Comparison of ENCODE assay signal across 13 cellular contexts in the genomic region with DNA sequence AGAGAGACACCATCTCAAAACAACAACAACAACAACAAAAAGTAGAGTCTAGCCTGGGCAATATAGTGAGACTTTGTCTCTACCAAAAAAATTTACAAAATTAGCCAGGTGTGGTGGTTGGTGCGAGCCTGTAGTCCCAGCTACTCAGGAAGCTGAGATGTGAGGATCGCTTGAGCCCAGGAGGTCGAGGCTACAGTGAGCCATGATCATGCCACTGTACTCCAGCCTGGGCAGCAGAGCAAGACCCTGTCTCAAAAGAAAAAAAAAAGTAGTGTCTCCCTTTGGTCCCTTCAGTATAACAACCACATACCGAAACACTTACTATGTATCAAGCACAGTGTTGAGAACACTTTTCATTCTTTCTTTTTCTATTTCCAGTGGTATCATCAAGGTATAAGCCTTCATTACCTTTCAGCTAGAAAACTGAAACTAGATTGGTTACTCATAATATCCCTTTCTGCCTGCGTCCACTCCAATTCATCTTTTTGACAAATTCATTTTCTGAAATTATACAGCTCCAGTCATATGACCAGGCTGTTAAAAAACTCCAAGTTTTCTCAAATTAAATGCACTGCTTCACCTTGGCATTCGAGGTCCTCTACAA. TPM values are rescaled to one million over a fixed set of nuclear protein-coding genes. Genes with fewer than 3 reads are reported as not detected.
DNase-seq lines count a peak whose midpoint lies in the region; ATAC-seq and TF ChIP-seq lines count a peak whose summit lies in the region.
"Had no signal": no experiment of that assay in that cellular context is flagged by ENCODE, and none has a peak within 500 bp of the region (broad histone marks: within the 10 kb centered on the region; RNA-seq: fewer than 3 reads in every experiment).

No MANE protein-coding gene starts in this region.

- TF ChIP-seq CTCF in natural killer cell (IDR thresholded peaks at IDR 0.05) (no peak), tibial artery (IDR thresholded peaks at IDR 0.05) (no peak)

- H3K79me2 ChIP-seq in trophoblast cell (ENCODE audit: control insufficient read depth, insufficient read depth, low read length, poor library complexity), result no peaks in the 10 kb centered on the region

- peak overlapping the region; percentile 17 to 58 for H3K27ac Mint-ChIP-seq in natural killer cell
- H3K27ac Mint-ChIP-seq in CD4-positive, alpha-beta memory T cell, result peak overlapping the region in 3 of 7 donors; percentile 32 to 72 (median 35)

- intact Hi-C loops in natural killer cell (cut with micrococcal nuclease), result no loop called here
- intact Hi-C loops in CD4-positive, alpha-beta memory T cell (cut with micrococcal nuclease), result no loop called here
- intact Hi-C loops in tibial artery (cut with DNase I; ENCODE audit: low total_unique reads), result no loop called here

- no peaks in the 10 kb centered on the region for H3K79me1 ChIP-seq in trophoblast cell (ENCODE audit: low read length)

- no peak overlapping the region for H4K8ac ChIP-seq in trophoblast cell (ENCODE audit: low read depth, low read length)

- POLR2A ChIA-PET in CD4-positive, alpha-beta memory T cell (lab: Charles Lee; ENCODE audit: partially characterized antibody), result interaction anchor here (0.9 kb wide), 1 partner anchor 23 kb away, joined by 4 read pairs; no protein-coding TSS in a partner anchor

- no peak overlapping the region for H3K14ac ChIP-seq in trophoblast cell (ENCODE audit: low read length)

- no CpG with 5 or more reads among the region's 6 CpGs for WGBS in trophoblast cell (ENCODE audit: extremely low coverage, insufficient coverage, insufficient read length)

- H3K4me3 ChIP-seq in CD4-positive, alpha-beta memory T cell (ENCODE audit: low read length in 2 of 2), result no peak overlapping the region
- no peak overlapping the region for H3K4me3 ChIP-seq in tibial artery
- no peak overlapping the region for H3K4me3 ChIP-seq in trophoblast cell (ENCODE audit: low read depth, low read length)
- H3K4me3 ChIP-seq: left ventricle myocardium inferior had no signal

- CTCF ChIA-PET in CD4-positive, alpha-beta memory T cell (lab: Charles Lee; ENCODE audit: partially characterized antibody), result no interaction called here

- no peak overlapping the region for H2BK12ac ChIP-seq in trophoblast cell (ENCODE audit: low read length)

- H3K4me1 Mint-ChIP-seq in natural killer cell, result peaks cover 44% of the 10 kb centered on the region in 2 donors
- peaks cover 40 to 69% (median 54%) of the 10 kb centered on the region in 4 donors for H3K4me1 Mint-ChIP-seq in CD4-positive, alpha-beta memory T cell

- no peaks in the 10 kb centered on the region for H3K27me3 ChIP-seq in CD4-positive, alpha-beta memory T cell (ENCODE audit: insufficient read depth, low read length)
- H3K27me3 ChIP-seq in tibial artery (no peaks in the 10 kb centered on the region), trophoblast cell (ENCODE audit: insufficient read depth, low read length) (no peaks in the 10 kb centered on the region)

- H2AK5ac ChIP-seq in trophoblast cell (ENCODE audit: low read length), result no peak overlapping the region

- no peak overlapping the region for H3K18ac ChIP-seq in trophoblast cell (ENCODE audit: low read length)

- no peaks in the 10 kb centered on the region for H3K36me3 ChIP-seq in CD4-positive, alpha-beta memory T cell (ENCODE audit: insufficient read depth, low read length)
- H3K36me3 ChIP-seq in tibial artery, result no peaks in the 10 kb centered on the region
- H3K36me3 ChIP-seq in trophoblast cell (ENCODE audit: control insufficient read depth in 1 of 2, insufficient read depth in 2 of 2, low read length in 2 of 2), result peaks cover 4 to 6% of the 10 kb centered on the region in 2 experiments

- peaks cover 0 to 18% of the 10 kb centered on the region in 2 donors for H3K27me3 Mint-ChIP-seq in natural killer cell (ENCODE audit: low read depth in 2 of 2)
- H3K27me3 Mint-ChIP-seq in CD4-positive, alpha-beta memory T cell, result no peaks in the 10 kb centered on the region

- no peak overlapping the region for H2BK5ac ChIP-seq in trophoblast cell (ENCODE audit: low read depth, low read length, poor library complexity)

- H4K12ac ChIP-seq in trophoblast cell (ENCODE audit: low read depth, low read length), result no peak overlapping the region

- H3K4me2 ChIP-seq in trophoblast cell (ENCODE audit: low read length), result no peak overlapping the region

- H3K36me3 Mint-ChIP-seq in natural killer cell, result no peaks in the 10 kb centered on the region
- peaks cover 4 to 36% of the 10 kb centered on the region in 2 donors for H3K36me3 Mint-ChIP-seq in CD4-positive, alpha-beta memory T cell

- no peak overlapping the region for H2BK120ac ChIP-seq in trophoblast cell (ENCODE audit: insufficient read depth, low read length, poor library complexity)

- no peak overlapping the region for H3K9ac ChIP-seq in trophoblast cell (ENCODE audit: low read length)

- H3K4me3 Mint-ChIP-seq in natural killer cell, result no peak overlapping the region
- peak overlapping the region in 2 of 8 donors; percentile 53 to 59 for H3K4me3 Mint-ChIP-seq in CD4-positive, alpha-beta memory T cell

- no peak overlapping the region for H3K27ac ChIP-seq in CD4-positive, alpha-beta memory T cell (ENCODE audit: low read depth, low read length)
- no peak overlapping the region for H3K27ac ChIP-seq in tibial artery
- no peak overlapping the region for H3K27ac ChIP-seq in trophoblast cell (ENCODE audit: low read depth, low read length)
- H3K27ac ChIP-seq: 22Rv1, left ventricle myocardium inferior had no signal

- H4K91ac ChIP-seq in trophoblast cell (ENCODE audit: low read depth, low read length), result no peak overlapping the region

- no peak overlapping the region for H3K23ac ChIP-seq in trophoblast cell (ENCODE audit: low read length)

- no peak for DNase-seq in activated CD4-positive, CD25-positive, alpha-beta regulatory T cell treated with anti-CD3 and anti-CD28 coated beads, Interleukin-2, amount 50 U/mL, for 72 hours
- DNase-seq in natural killer cell (no peak), tibial artery (no peak), trophoblast cell (no peak)
- no peak for DNase-seq in CD4-positive, alpha-beta memory T cell
- DNase-seq: central memory CD4-positive, alpha-beta T cell; HCEC 1CT; left ventricle myocardium inferior; stimulated activated CD4-positive, alpha-beta T cell treated with anti-CD3 and anti-CD28 coated beads, Interleukin-2, amount 100 ng/mL, for 24 hours had no signal

- ATAC-seq in activated CD4-positive, CD25-positive, alpha-beta regulatory T cell treated with anti-CD3 and anti-CD28 coated beads, Interleukin-2, amount 50 U/mL, for 24 hours, result peak; percentile 85 to 97
- ATAC-seq in GM21576 (IDR thresholded peaks at IDR 0.05; ENCODE audit: unreplicated experiment), result peak; percentile 83
- peak; percentile 93 for ATAC-seq in HG03139 (IDR thresholded peaks at IDR 0.05; ENCODE audit: unreplicated experiment)
- ATAC-seq in natural killer cell, result no peak

- no peaks in the 10 kb centered on the region for H3K9me3 Mint-ChIP-seq in natural killer cell
- no peaks in the 10 kb centered on the region for H3K9me3 Mint-ChIP-seq in CD4-positive, alpha-beta memory T cell

- H3K4me1 ChIP-seq in CD4-positive, alpha-beta memory T cell (ENCODE audit: insufficient read depth, low read length), result peaks cover 61% of the 10 kb centered on the region
- H3K4me1 ChIP-seq in tibial artery (no peaks in the 10 kb centered on the region), trophoblast cell (ENCODE audit: control insufficient read depth in 1 of 2, insufficient read depth in 2 of 2, low read length in 2 of 2) (no peaks in the 10 kb centered on the region)

- no peak overlapping the region for H2AFZ ChIP-seq in trophoblast cell (ENCODE audit: insufficient read depth, low read length, poor library complexity)

- H3K4ac ChIP-seq in trophoblast cell (ENCODE audit: low read depth, low read length), result no peak overlapping the region

- H3K9me3 ChIP-seq in CD4-positive, alpha-beta memory T cell (ENCODE audit: control insufficient read depth in 1 of 2, low read length in 2 of 2), result no peaks in the 10 kb centered on the region
- H3K9me3 ChIP-seq in tibial artery, result no peaks in the 10 kb centered on the region
- H3K9me3 ChIP-seq in trophoblast cell (ENCODE audit: insufficient read depth, low read depth, low read length), result no peaks in the 10 kb centered on the region
- H3K9me3 ChIP-seq: left ventricle myocardium inferior had no signal

RNA-seq across cellular contexts. Expression of a gene that starts 54.1 kb away (rescaled TPM):
- total RNA-seq in natural killer cell, result 10 to 100 TPM; 62.1 to 82.9 (median 79.4) TPM
- total RNA-seq in CD4-positive, alpha-beta memory T cell, result 100 to 1,000 TPM; 130 to 139 TPM
- polyA plus RNA-seq in CD4-positive, alpha-beta memory T cell, result 10 to 100 TPM; 39.7 to 68.1 TPM
- polyA plus RNA-seq in trophoblast cell (2013), result 12.1 and 12.6 TPM in 2 replicates

Comparison
In these comparisons a context has a peak if more than half of its experiments do, and no peak if none do; other contexts are left out.
1. ATAC-seq: peak in activated CD4-positive, CD25-positive, alpha-beta regulatory T cell treated with anti-CD3 and anti-CD28 coated beads, Interleukin-2, amount 50 U/mL, for 24 hours (2 of 2), GM21576 (single experiment) and HG03139 (single experiment); none in natural killer cell (0 of 3).